ENCODE assay signal across 1 cellular context in genomic region chr20:32028647-32029372, GRCh38.
TF ChIP-seq lines count a peak whose summit lies in the region.

No MANE protein-coding gene starts in this region.

TF ChIP-seq in GM23338, 12 proteins besides CTCF, POLR2A, EP300 and RAD21 (continued from another document):
- TF ChIP-seq ZNF462 (CRISPR knock-in tag; IDR thresholded peaks at IDR 0.05) (no peak), EZH2phosphoT487 (IDR thresholded peaks at IDR 0.05; ENCODE audit: unreplicated experiment) (no peak), ZNF114 (CRISPR knock-in tag; IDR thresholded peaks at IDR 0.05) (no peak), POLR2AphosphoS5 (IDR thresholded peaks at IDR 0.05; ENCODE audit: low read depth) (no peak), JUNB (IDR thresholded peaks at IDR 0.05; ENCODE audit: unreplicated experiment) (no peak)
- TF ChIP-seq, protein P1, sequence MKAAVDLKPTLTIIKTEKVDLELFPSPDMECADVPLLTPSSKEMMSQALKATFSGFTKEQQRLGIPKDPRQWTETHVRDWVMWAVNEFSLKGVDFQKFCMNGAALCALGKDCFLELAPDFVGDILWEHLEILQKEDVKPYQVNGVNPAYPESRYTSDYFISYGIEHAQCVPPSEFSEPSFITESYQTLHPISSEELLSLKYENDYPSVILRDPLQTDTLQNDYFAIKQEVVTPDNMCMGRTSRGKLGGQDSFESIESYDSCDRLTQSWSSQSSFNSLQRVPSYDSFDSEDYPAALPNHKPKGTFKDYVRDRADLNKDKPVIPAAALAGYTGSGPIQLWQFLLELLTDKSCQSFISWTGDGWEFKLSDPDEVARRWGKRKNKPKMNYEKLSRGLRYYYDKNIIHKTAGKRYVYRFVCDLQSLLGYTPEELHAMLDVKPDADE (IDR thresholded peaks at IDR 0.05) = no peak
